Comparison of ENCODE assay signal across 22 cellular contexts in the genomic region with DNA sequence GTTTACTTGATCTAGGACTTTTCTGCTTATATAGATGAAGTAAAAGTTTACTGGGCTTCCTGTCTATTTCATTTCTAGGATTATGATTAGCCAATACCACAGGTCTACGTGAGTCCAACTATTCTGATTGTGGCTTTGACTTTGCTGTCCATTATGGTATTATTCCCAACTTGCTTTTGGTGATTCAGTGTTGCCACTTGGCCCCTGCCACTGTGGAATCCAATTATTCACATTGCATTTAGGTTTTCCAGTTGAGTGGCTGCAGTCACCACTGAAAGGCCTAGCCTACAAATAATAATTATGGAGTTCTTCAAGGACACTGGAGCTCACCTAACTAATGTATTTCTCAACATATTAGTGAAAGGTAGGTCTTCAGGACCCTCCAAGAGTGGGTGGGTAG.
DNase-seq lines count a peak whose midpoint lies in the region; ATAC-seq, FAIRE-seq and TF ChIP-seq lines count a peak whose summit lies in the region.
"Had no signal": no experiment of that assay in that cellular context is flagged by ENCODE, and none has a peak within 500 bp of the region (broad histone marks: within the 10 kb centered on the region; RNA-seq: fewer than 3 reads in every experiment).

No MANE protein-coding gene starts in this region.

- H3K9me3 Mint-ChIP-seq in astrocyte (ENCODE audit: unreplicated experiment): peaks cover 8% of the 10 kb centered on the region
- H3K9me3 Mint-ChIP-seq: CD4-positive, alpha-beta T cell had no signal

- TF ChIP-seq CTCF in astrocyte (IDR thresholded peaks at IDR 0.05; ENCODE audit: insufficient read depth, low read depth, low read length) (no peak), retinal pigment epithelial cell (conservative IDR thresholded peaks at IDR 0.05; ENCODE audit: low read depth, low read length) (no peak), right lobe of liver (IDR thresholded peaks at IDR 0.05) (no peak)

- no peaks in the 10 kb centered on the region for H3K4me1 ChIP-seq in astrocyte (ENCODE audit: insufficient read depth, low read length)
- H3K4me1 ChIP-seq in right lobe of liver: no peaks in the 10 kb centered on the region
- H3K4me1 ChIP-seq: A549, Caco-2 had no signal

- ATAC-seq in right lobe of liver (no peak), HG03139 (IDR thresholded peaks at IDR 0.05; ENCODE audit: unreplicated experiment) (no peak)
- ATAC-seq: A549, GM23338 had no signal

- H3K36me3 ChIP-seq in astrocyte (ENCODE audit: insufficient read depth, low read length) (no peaks in the 10 kb centered on the region), right lobe of liver (no peaks in the 10 kb centered on the region)

- H3K27me3 Mint-ChIP-seq in astrocyte (ENCODE audit: low read depth, unreplicated experiment): peaks cover 22% of the 10 kb centered on the region
- H3K27me3 Mint-ChIP-seq: CD4-positive, alpha-beta T cell had no signal

- no peak overlapping the region for H2AFZ ChIP-seq in astrocyte (ENCODE audit: low read depth, low read length)
- H2AFZ ChIP-seq: GM23338 had no signal

- H3K9me3 ChIP-seq in astrocyte (ENCODE audit: insufficient read depth, low read depth, low read length) (no peaks in the 10 kb centered on the region), right lobe of liver (no peaks in the 10 kb centered on the region)
- H3K9me3 ChIP-seq: A549, Caco-2 had no signal

- no peak overlapping the region for H3K4me2 ChIP-seq in astrocyte (ENCODE audit: low read length)
- H3K4me2 ChIP-seq: A549, GM23338 had no signal

- H3K79me2 ChIP-seq in astrocyte (ENCODE audit: insufficient read depth, low read length): no peaks in the 10 kb centered on the region

- no peaks in the 10 kb centered on the region for H4K20me1 ChIP-seq in astrocyte (ENCODE audit: insufficient read depth, low read length)

- no peak overlapping the region for H3K9ac ChIP-seq in astrocyte (ENCODE audit: low read length)

- WGBS in right lobe of liver (ENCODE audit: insufficient coverage, low coverage, low lambda C conversion rate, missing lambda C conversion rate): 100% methylated on average over 1 of the region's 1 CpG

- no peaks in the 10 kb centered on the region for H3K27me3 ChIP-seq in astrocyte (ENCODE audit: insufficient read depth, low read length)
- no peaks in the 10 kb centered on the region for H3K27me3 ChIP-seq in right lobe of liver

- peak; percentile 85 for DNase-seq in M059J (ENCODE audit: low read depth)
- DNase-seq in astrocyte (ENCODE audit: low read depth): peak; percentile 83
- peak; percentile 51 for DNase-seq in glomerular visceral epithelial cell (ENCODE audit: extremely low spot score)
- peak; percentile 52 for DNase-seq in retinal pigment epithelial cell (ENCODE audit: low read depth)
- no peak for DNase-seq in right lobe of liver
- DNase-seq in middle frontal gyrus (ENCODE audit: extremely low spot score, low spot score): no peak
- DNase-seq: AML-193; Caco-2; CD4-positive, alpha-beta T cell; HCEC 1CT; IMR-90 had no signal

- TF ChIP-seq POLR2A in right lobe of liver (IDR thresholded peaks at IDR 0.05): no peak

- H3K27ac Mint-ChIP-seq in astrocyte (ENCODE audit: unreplicated experiment): no peak overlapping the region
- H3K27ac Mint-ChIP-seq: CD4-positive, alpha-beta T cell; GM23338 had no signal

- intact Hi-C loops in right lobe of liver (cut with DNase I): no loop called here

- H3K36me3 Mint-ChIP-seq in astrocyte (ENCODE audit: low read depth, unreplicated experiment): no peaks in the 10 kb centered on the region

- no peak overlapping the region for H3K4me3 Mint-ChIP-seq in astrocyte (ENCODE audit: unreplicated experiment)
- H3K4me3 Mint-ChIP-seq: CD4-positive, alpha-beta T cell; GM23338 had no signal

- H3K4me1 Mint-ChIP-seq in astrocyte (ENCODE audit: low read depth, unreplicated experiment): no peaks in the 10 kb centered on the region

- H3K4me3 ChIP-seq in astrocyte (ENCODE audit: insufficient read depth, low read depth, low read length) (no peak overlapping the region), retinal pigment epithelial cell (ENCODE audit: low read length) (no peak overlapping the region), right lobe of liver (no peak overlapping the region)
- H3K4me3 ChIP-seq: A549, GM23338 had no signal

- no peak overlapping the region for H3K27ac ChIP-seq in astrocyte (ENCODE audit: low read depth, low read length)
- no peak overlapping the region for H3K27ac ChIP-seq in right lobe of liver
- H3K27ac ChIP-seq: 22Rv1, A549, C4-2B had no signal

- no peak for FAIRE-seq in astrocyte (lab: Jason Lieb, UNC)
- FAIRE-seq: A549, D721Med, G401.6, GM12891, GM19239, H54, HTR-8/SVneo had no signal

Comparison
In these comparisons a context has a peak if more than half of its experiments do, and no peak if none do; other contexts are left out.
1. DNase-seq: peak in M059J (single experiment), astrocyte (single experiment), glomerular visceral epithelial cell (single experiment) and retinal pigment epithelial cell (single experiment); none in right lobe of liver (0 of 3) and middle frontal gyrus (single experiment).